27 cellular contexts compared by ENCODE assay signal in the genomic region with DNA sequence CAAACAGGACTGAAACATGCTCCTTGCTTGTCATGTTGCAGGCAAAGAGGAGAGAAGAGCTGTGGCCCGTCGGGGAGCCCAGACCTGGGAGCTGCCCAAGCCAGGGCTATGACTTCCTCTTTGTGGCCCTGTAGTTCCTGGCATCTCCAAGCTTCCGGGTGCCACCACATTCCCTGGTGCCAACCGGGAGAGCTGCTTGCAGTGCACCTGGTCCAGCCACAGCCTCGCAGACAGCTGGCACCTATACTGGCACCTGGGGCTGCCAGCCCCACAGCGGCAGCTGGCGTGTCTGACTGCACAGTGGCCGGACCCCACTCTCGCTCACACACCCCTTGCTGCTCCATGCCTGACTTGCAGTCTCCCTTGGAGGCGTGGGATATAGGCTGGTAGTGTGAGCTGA. TPM values are rescaled to one million over a fixed set of nuclear protein-coding genes. Genes with fewer than 3 reads are reported as not detected.
A peak's percentile ranks its signal among the peaks of the same experiment; 100 is the strongest.
DNase-seq lines count a peak whose midpoint lies in the region; ATAC-seq and TF ChIP-seq lines count a peak whose summit lies in the region.
"Had no signal": no experiment of that assay in that cellular context is flagged by ENCODE, and none has a peak within 500 bp of the region (broad histone marks: within the 10 kb centered on the region; RNA-seq: fewer than 3 reads in every experiment).

No MANE protein-coding gene starts in this region.

- intact Hi-C loops in activated naive CD4-positive, alpha-beta T cell treated with anti-CD3 and anti-CD28 coated beads for 36 hours (cut with micrococcal nuclease) = loop anchor here (2.0 kb wide), 1 partner anchor 15 kb away; no protein-coding TSS in a partner anchor
- intact Hi-C loops in activated T-helper 1 cell treated with anti-CD3 and anti-CD28 coated beads, Interleukin-12 subunit alpha, Interleukin-12 subunit beta, Interleukin-2, Interleukin-4 antibody, amounts not matched to agents 30 ng/mL and 10 ng/mL and 1 ng/mL, durations not matched to agents 14 hours and 24 hours and 36 hours (cut with micrococcal nuclease) = no loop called here
- intact Hi-C loops in naive thymus-derived CD4-positive, alpha-beta T cell (cut with micrococcal nuclease) = no loop called here
- intact Hi-C loops in gastrocnemius medialis (cut with DNase I; ENCODE audit: low total_unique reads) = no loop called here

- H3K27me3 ChIP-seq in DND-41 (ENCODE audit: insufficient read depth, low read length, poor library complexity) = no peaks in the 10 kb centered on the region
- H3K27me3 ChIP-seq in naive thymus-derived CD4-positive, alpha-beta T cell (ENCODE audit: control insufficient read depth in 2 of 2, insufficient read depth in 2 of 2, low read length in 2 of 2) = no peaks in the 10 kb centered on the region
- no peaks in the 10 kb centered on the region for H3K27me3 ChIP-seq in gastrocnemius medialis
- no peaks in the 10 kb centered on the region for H3K27me3 ChIP-seq in GM23338 (ENCODE audit: insufficient read depth)
- H3K27me3 ChIP-seq: adrenal gland, brain microvascular endothelial cell, right atrium auricular region, stomach had no signal

- peaks cover 8% of the 10 kb centered on the region for H3K36me3 Mint-ChIP-seq in activated naive CD4-positive, alpha-beta T cell treated with anti-CD3 and anti-CD28 coated beads for 36 hours (ENCODE audit: low read depth)
- H3K36me3 Mint-ChIP-seq in activated T-helper 1 cell treated with anti-CD3 and anti-CD28 coated beads, Interleukin-12 subunit alpha, Interleukin-12 subunit beta, Interleukin-2, Interleukin-4 antibody, amounts not matched to agents 30 ng/mL and 10 ng/mL and 1 ng/mL, durations not matched to agents 14 hours and 24 hours and 36 hours (ENCODE audit: low read depth) = peaks cover 15% of the 10 kb centered on the region
- H3K36me3 Mint-ChIP-seq in naive thymus-derived CD4-positive, alpha-beta T cell = peaks cover 0 to 24% (median 11%) of the 10 kb centered on the region in 5 donors
- no peaks in the 10 kb centered on the region for H3K36me3 Mint-ChIP-seq in GM23338 (ENCODE audit: low read depth)
- H3K36me3 Mint-ChIP-seq: CD14-positive monocyte had no signal

- H3K4me2 ChIP-seq in DND-41 (ENCODE audit: insufficient read depth, low read length) = no peak overlapping the region
- no peak overlapping the region for H3K4me2 ChIP-seq in GM23338

- in situ Hi-C loops in gastrocnemius medialis (cut with MboI; ENCODE audit: low sequenced_read_pairs in 4 of 4) = no loop called here

- TF ChIP-seq CTCF in DND-41 (IDR thresholded peaks at IDR 0.05; ENCODE audit: borderline replicate concordance, extremely low read depth, low read length, poor library complexity, severe bottlenecking) (no peak), gastrocnemius medialis (IDR thresholded peaks at IDR 0.05 in 4 of 5, conservative IDR thresholded peaks at IDR 0.05 in 1 of 5) (no peak), GM23338 (conservative IDR thresholded peaks at IDR 0.05; ENCODE audit: low read depth in 2 of 2) (no peak)

- H3K9me3 ChIP-seq in DND-41 (ENCODE audit: insufficient read depth, low read length, severe bottlenecking) (peaks cover 2% of the 10 kb centered on the region), gastrocnemius medialis (no peaks in the 10 kb centered on the region)
- H3K9me3 ChIP-seq in naive thymus-derived CD4-positive, alpha-beta T cell (ENCODE audit: control insufficient read depth in 2 of 3, low read length in 3 of 3) = no peaks in the 10 kb centered on the region
- H3K9me3 ChIP-seq: adrenal gland, right atrium auricular region, stomach, tibial artery had no signal

- no peaks in the 10 kb centered on the region for H3K9me2 ChIP-seq in GM23338 (ENCODE audit: insufficient read depth)

- H3K4me1 ChIP-seq in DND-41 (ENCODE audit: insufficient read depth, low read length) (peaks cover 39% of the 10 kb centered on the region), gastrocnemius medialis (peaks cover 14% of the 10 kb centered on the region in 2 donors), GM23338 (ENCODE audit: insufficient read depth) (peaks cover 8% of the 10 kb centered on the region)
- peaks cover 33 to 76% of the 10 kb centered on the region in 2 donors for H3K4me1 ChIP-seq in naive thymus-derived CD4-positive, alpha-beta T cell (ENCODE audit: control insufficient read depth in 2 of 2, insufficient read depth in 2 of 2, low read length in 2 of 2)
- H3K4me1 ChIP-seq: adrenal gland, tibial artery had no signal

- peak overlapping the region; percentile 94 for H3K27ac Mint-ChIP-seq in activated naive CD4-positive, alpha-beta T cell treated with anti-CD3 and anti-CD28 coated beads for 36 hours
- H3K27ac Mint-ChIP-seq in activated T-helper 1 cell treated with anti-CD3 and anti-CD28 coated beads, Interleukin-12 subunit alpha, Interleukin-12 subunit beta, Interleukin-2, Interleukin-4 antibody, amounts not matched to agents 30 ng/mL and 10 ng/mL and 1 ng/mL, durations not matched to agents 14 hours and 24 hours and 36 hours = peak overlapping the region; percentile 91
- H3K27ac Mint-ChIP-seq in naive thymus-derived CD4-positive, alpha-beta T cell = peak overlapping the region; percentile 83 to 96 (median 95)
- no peak overlapping the region for H3K27ac Mint-ChIP-seq in GM23338
- H3K27ac Mint-ChIP-seq: CD14-positive monocyte had no signal

- H3K4me3 Mint-ChIP-seq in activated naive CD4-positive, alpha-beta T cell treated with anti-CD3 and anti-CD28 coated beads for 36 hours = no peak overlapping the region
- no peak overlapping the region for H3K4me3 Mint-ChIP-seq in activated T-helper 1 cell treated with anti-CD3 and anti-CD28 coated beads, Interleukin-12 subunit alpha, Interleukin-12 subunit beta, Interleukin-2, Interleukin-4 antibody, amounts not matched to agents 30 ng/mL and 10 ng/mL and 1 ng/mL, durations not matched to agents 14 hours and 24 hours and 36 hours
- H3K4me3 Mint-ChIP-seq in naive thymus-derived CD4-positive, alpha-beta T cell = peak overlapping the region in 7 of 10 donors; percentile 8 to 84 (median 39)
- no peak overlapping the region for H3K4me3 Mint-ChIP-seq in GM23338
- H3K4me3 Mint-ChIP-seq: CD14-positive monocyte had no signal

- H4K20me1 ChIP-seq in DND-41 (ENCODE audit: insufficient read depth, low read length) (no peaks in the 10 kb centered on the region), GM23338 (replicated peaks; ENCODE audit: insufficient read depth) (no peaks in the 10 kb centered on the region)

- H3K36me3 ChIP-seq in DND-41 (ENCODE audit: insufficient read depth, low read length) (no peaks in the 10 kb centered on the region), gastrocnemius medialis (no peaks in the 10 kb centered on the region), GM23338 (ENCODE audit: insufficient read depth) (no peaks in the 10 kb centered on the region)
- H3K36me3 ChIP-seq in naive thymus-derived CD4-positive, alpha-beta T cell (ENCODE audit: control insufficient read depth in 2 of 3, insufficient read depth in 3 of 3, low read length in 3 of 3) = no peaks in the 10 kb centered on the region
- H3K36me3 ChIP-seq: adrenal gland, brain microvascular endothelial cell, right atrium auricular region, stomach, tibial artery had no signal

- no peaks in the 10 kb centered on the region; the same call in 1 of the 2 replicates for H3F3A ChIP-seq in GM23338 (replicated peaks; ENCODE audit: low read depth)

- H2AFZ ChIP-seq in DND-41 (ENCODE audit: low read depth, low read length) (peak overlapping the region; percentile 21; the same call in 1 of the 2 replicates), GM23338 (no peak overlapping the region)

- CTCF ChIA-PET in activated naive CD4-positive, alpha-beta T cell treated with anti-CD3 and anti-CD28 coated beads for 36 hours (lab: Charles Lee) = interaction anchor here (0.9 to 8.9 kb wide), 9 partner anchors 9 to 164 kb away, joined by 3 to 94 read pairs (median 4); no protein-coding TSS in a partner anchor
- CTCF ChIA-PET in naive thymus-derived CD4-positive, alpha-beta T cell (lab: Charles Lee) = interaction anchor here (0.7 to 12.3 kb wide), 11 partner anchors 10 to 420 kb away, joined by 3 to 187 read pairs (median 26); partner anchors contain the start of genes EXOC7 and FOXJ1

- TF ChIP-seq POLR2A in gastrocnemius medialis (IDR thresholded peaks at IDR 0.05) = no peak

- H3K27ac ChIP-seq in DND-41 (ENCODE audit: low read length) (peak overlapping the region; percentile 36), gastrocnemius medialis (no peak overlapping the region), GM23338 (ENCODE audit: low read depth) (no peak overlapping the region)
- H3K27ac ChIP-seq in naive thymus-derived CD4-positive, alpha-beta T cell (ENCODE audit: low read depth, low read length) = peak overlapping the region; percentile 67
- H3K27ac ChIP-seq: adrenal gland, brain microvascular endothelial cell, right atrium auricular region, stomach, tibial artery had no signal

- H3K9me3 Mint-ChIP-seq in activated naive CD4-positive, alpha-beta T cell treated with anti-CD3 and anti-CD28 coated beads for 36 hours = no peaks in the 10 kb centered on the region
- no peaks in the 10 kb centered on the region for H3K9me3 Mint-ChIP-seq in activated T-helper 1 cell treated with anti-CD3 and anti-CD28 coated beads, Interleukin-12 subunit alpha, Interleukin-12 subunit beta, Interleukin-2, Interleukin-4 antibody, amounts not matched to agents 30 ng/mL and 10 ng/mL and 1 ng/mL, durations not matched to agents 14 hours and 24 hours and 36 hours
- H3K9me3 Mint-ChIP-seq in naive thymus-derived CD4-positive, alpha-beta T cell = no peaks in the 10 kb centered on the region
- H3K9me3 Mint-ChIP-seq in GM23338 = no peaks in the 10 kb centered on the region
- H3K9me3 Mint-ChIP-seq: CD14-positive monocyte had no signal

- H3K4me1 Mint-ChIP-seq in activated naive CD4-positive, alpha-beta T cell treated with anti-CD3 and anti-CD28 coated beads for 36 hours (ENCODE audit: low read depth) = peaks cover 58% of the 10 kb centered on the region
- peaks cover 50% of the 10 kb centered on the region for H3K4me1 Mint-ChIP-seq in activated T-helper 1 cell treated with anti-CD3 and anti-CD28 coated beads, Interleukin-12 subunit alpha, Interleukin-12 subunit beta, Interleukin-2, Interleukin-4 antibody, amounts not matched to agents 30 ng/mL and 10 ng/mL and 1 ng/mL, durations not matched to agents 14 hours and 24 hours and 36 hours (ENCODE audit: low read depth)
- peaks cover 35 to 81% (median 63%) of the 10 kb centered on the region in 7 donors for H3K4me1 Mint-ChIP-seq in naive thymus-derived CD4-positive, alpha-beta T cell
- peaks cover 14% of the 10 kb centered on the region for H3K4me1 Mint-ChIP-seq in GM23338

- no peaks in the 10 kb centered on the region for H3K79me2 ChIP-seq in DND-41 (ENCODE audit: insufficient read depth, low read length)
- no peaks in the 10 kb centered on the region for H3K79me2 ChIP-seq in GM23338 (replicated peaks; ENCODE audit: insufficient read depth)

- ATAC-seq in DND-41 (ENCODE audit: insufficient read depth, low read depth) (no peak), gastrocnemius medialis (no peak), GM23338 (no peak)
- ATAC-seq in naive thymus-derived CD4-positive, alpha-beta T cell = no peak
- ATAC-seq: left cardiac atrium, Panc1 had no signal

- no peak overlapping the region for H3K9ac ChIP-seq in DND-41 (ENCODE audit: low read depth, low read length)

- no peaks in the 10 kb centered on the region for H3K27me3 Mint-ChIP-seq in activated naive CD4-positive, alpha-beta T cell treated with anti-CD3 and anti-CD28 coated beads for 36 hours (ENCODE audit: low read depth)
- H3K27me3 Mint-ChIP-seq in activated T-helper 1 cell treated with anti-CD3 and anti-CD28 coated beads, Interleukin-12 subunit alpha, Interleukin-12 subunit beta, Interleukin-2, Interleukin-4 antibody, amounts not matched to agents 30 ng/mL and 10 ng/mL and 1 ng/mL, durations not matched to agents 14 hours and 24 hours and 36 hours (ENCODE audit: insufficient read depth) = no peaks in the 10 kb centered on the region
- no peaks in the 10 kb centered on the region for H3K27me3 Mint-ChIP-seq in naive thymus-derived CD4-positive, alpha-beta T cell
- peaks cover 11% of the 10 kb centered on the region for H3K27me3 Mint-ChIP-seq in GM23338 (ENCODE audit: insufficient read depth, low read depth, poor library complexity)

- no peak overlapping the region for H3K4me3 ChIP-seq in DND-41 (ENCODE audit: low read depth in 1 of 2, low read length in 2 of 2)
- H3K4me3 ChIP-seq in naive thymus-derived CD4-positive, alpha-beta T cell (ENCODE audit: low read length) = no peak overlapping the region
- no peak overlapping the region for H3K4me3 ChIP-seq in gastrocnemius medialis
- H3K4me3 ChIP-seq in GM23338 = no peak overlapping the region
- H3K4me3 ChIP-seq: adrenal gland, right atrium auricular region, stomach, tibial artery had no signal

- no peak for DNase-seq in activated naive CD4-positive, alpha-beta T cell treated with anti-CD3 and anti-CD28 coated beads for 36 hours
- DNase-seq in activated naive CD4-positive, alpha-beta T cell treated with anti-CD3 and anti-CD28 coated beads, Interleukin-2, amount 50 U/mL, for 16 hours = no peak
- DNase-seq in DND-41 (no peak), gastrocnemius medialis (no peak), midbrain (lab: John Stamatoyannopoulos, UW) (no peak), GM23338 (ENCODE audit: low spot score) (no peak)
- DNase-seq in activated T-helper 1 cell treated with anti-CD3 and anti-CD28 coated beads, Interleukin-12 subunit alpha, Interleukin-12 subunit beta, Interleukin-2, Interleukin-4 antibody, amounts not matched to agents 30 ng/mL and 10 ng/mL and 1 ng/mL, durations not matched to agents 14 hours and 24 hours and 36 hours (ENCODE audit: low spot score) = no peak
- no peak for DNase-seq in naive thymus-derived CD4-positive, alpha-beta T cell
- DNase-seq: activated CD4-positive, alpha-beta T cell treated with anti-CD3 and anti-CD28 coated beads for 4 hours; adrenal gland; brain microvascular endothelial cell; DMS 273 treated with DMSO at 0.1 percent for 48 hours; head of caudate nucleus; left cardiac atrium; NCI-H1048; NCI-H187; NCI-H526; SHP77 treated with DMSO at 0.1 percent for 48 hours; stimulated activated CD4-positive, alpha-beta T cell treated with anti-CD3 and anti-CD28 coated beads, Interleukin-4, amount 100 ng/mL, for 1 hour; stomach; SW 1271; tibial artery had no signal

- POLR2A ChIA-PET in naive thymus-derived CD4-positive, alpha-beta T cell (lab: Charles Lee) = interaction anchor here (0.8 to 11.6 kb wide), 13 partner anchors 9 to 102 kb away, joined by 4 to 240 read pairs (median 29); partner anchors contain the start of genes FOXJ1 and UBALD2

RNA-seq across cellular contexts. Expression of gene FOXJ1, which starts 37.1 kb away (rescaled TPM):
- under 1 TPM; 0.60 to 0.84 TPM for total RNA-seq in activated naive CD4-positive, alpha-beta T cell treated with anti-CD3 and anti-CD28 coated beads for 36 hours
- 0.10 TPM in 1 of 2 replicates, not detected in the other for total RNA-seq in activated T-helper 1 cell treated with anti-CD3 and anti-CD28 coated beads, Interleukin-12 subunit alpha, Interleukin-12 subunit beta, Interleukin-2, Interleukin-4 antibody, amounts not matched to agents 30 ng/mL and 10 ng/mL and 1 ng/mL, durations not matched to agents 14 hours and 24 hours and 36 hours
- 1 to 10 TPM in 4 of 5 experiments, under 1 TPM in 1; 0.29 to 2.2 (median 1.4) TPM for total RNA-seq in naive thymus-derived CD4-positive, alpha-beta T cell
- polyA plus RNA-seq in naive thymus-derived CD4-positive, alpha-beta T cell = 1 to 10 TPM in 1 of 2 donors, under 1 TPM in 1; 0.27 to 1.0 TPM
- under 1 TPM in 2 of 4 donors, not detected in 2; 0.16 to 0.62 TPM for total RNA-seq in gastrocnemius medialis
- total RNA-seq in GM23338 (2014; rRNA removed; shearing (Covaris generic)) = 8.7 and 12.3 TPM in 2 replicates
- polyA plus RNA-seq in GM23338 (2016; fragmentation: Nextera tagmentation; extraction: Ambion mirVana) = 2.3 and 2.8 TPM in 2 replicates
- total RNA-seq: left cardiac atrium, osteoblast, right atrium auricular region had no signal
- polyA plus RNA-seq: AG04450, CD14-positive monocyte had no signal

Comparison
In these comparisons a context has a peak if more than half of its experiments do, and no peak if none do; other contexts are left out.
1. H3K4me3 Mint-ChIP-seq: peak in naive thymus-derived CD4-positive, alpha-beta T cell (7 of 10); none in activated naive CD4-positive, alpha-beta T cell treated with anti-CD3 and anti-CD28 coated beads for 36 hours (single experiment), activated T-helper 1 cell treated with anti-CD3 and anti-CD28 coated beads, Interleukin-12 subunit alpha, Interleukin-12 subunit beta, Interleukin-2, Interleukin-4 antibody, amounts not matched to agents 30 ng/mL and 10 ng/mL and 1 ng/mL, durations not matched to agents 14 hours and 24 hours and 36 hours (single experiment) and GM23338 (single experiment).
2. H3K27ac ChIP-seq: peak in DND-41 (single experiment) and naive thymus-derived CD4-positive, alpha-beta T cell (single experiment); none in gastrocnemius medialis (0 of 4) and GM23338 (single experiment).